1 cellular context compared by ENCODE assay signal in genomic region chr16:3188925-3189825, GRCh38.
TF ChIP-seq lines count a peak whose summit lies in the region.

No MANE protein-coding gene starts in this region.

TF ChIP-seq in HepG2, 621 proteins besides CTCF, POLR2A, EP300 and RAD21 (continued from another document):
- TF ChIP-seq TIGD3 (CRISPR knock-in tag; IDR thresholded peaks at IDR 0.05; ENCODE audit: borderline replicate concordance) (no peak), ZNF33B (CRISPR knock-in tag; IDR thresholded peaks at IDR 0.05) (no peak), MIXL1 (CRISPR knock-in tag; IDR thresholded peaks at IDR 0.05) (0 out of 2 replicates have a peak, but pooled peaks have one; percentile 21), CHD4 (IDR thresholded peaks at IDR 0.05; ENCODE audit: borderline replicate concordance, low read length) (peak; percentile 44; the same call in 1 of the 2 replicates), ZNF577 (CRISPR knock-in tag; IDR thresholded peaks at IDR 0.05; ENCODE audit: borderline replicate concordance, low read depth) (no peak), YEATS2 (CRISPR knock-in tag; IDR thresholded peaks at IDR 0.05; ENCODE audit: borderline replicate concordance) (no peak), ZBTB14 (CRISPR knock-in tag; IDR thresholded peaks at IDR 0.05) (no peak), HNF1B (CRISPR knock-in tag; IDR thresholded peaks at IDR 0.05) (0 out of 2 replicates have a peak, but pooled peaks have one; percentile 12)
